23 cellular contexts compared by ENCODE assay signal in genomic region chr3:106473576-106474506, GRCh38.
DNase-seq lines count a peak whose midpoint lies in the region; ATAC-seq and TF ChIP-seq lines count a peak whose summit lies in the region.
"Had no signal": no experiment of that assay in that cellular context is flagged by ENCODE, and none has a peak within 500 bp of the region (broad histone marks: within the 10 kb centered on the region; RNA-seq: fewer than 3 reads in every experiment).

No MANE protein-coding gene starts in this region.

- ATAC-seq in GM19467 (IDR thresholded peaks at IDR 0.05; ENCODE audit: unreplicated experiment): no peak
- ATAC-seq: A549; effector memory CD8-positive, alpha-beta T cell; GM23338; right lobe of liver had no signal

- H3K27me3 Mint-ChIP-seq in chondrocyte (ENCODE audit: low read depth): no peaks in the 10 kb centered on the region
- H3K27me3 Mint-ChIP-seq: CD4-positive, alpha-beta memory T cell; effector memory CD8-positive, alpha-beta T cell; naive B cell; progenitor cell of endocrine pancreas had no signal

- H3K36me3 Mint-ChIP-seq in chondrocyte (ENCODE audit: low read depth): peaks cover 1% of the 10 kb centered on the region

- no peaks in the 10 kb centered on the region for H3K4me1 Mint-ChIP-seq in chondrocyte (ENCODE audit: low read depth)
- H3K4me1 Mint-ChIP-seq: CD4-positive, alpha-beta memory T cell; GM23338; naive B cell had no signal

- H3K4me3 Mint-ChIP-seq in chondrocyte (ENCODE audit: unreplicated experiment): no peak overlapping the region
- H3K4me3 Mint-ChIP-seq: CD4-positive, alpha-beta memory T cell; effector memory CD8-positive, alpha-beta T cell; GM23338; naive B cell had no signal

- DNase-seq in activated CD4-positive, alpha-beta T cell treated with anti-CD3 and anti-CD28 coated beads, Interleukin-2, amount 50 U/mL, for 48 hours: peak; percentile 41 to 57
- no peak for DNase-seq in activated CD4-positive, alpha-beta T cell treated with anti-CD3 and anti-CD28 coated beads, Interleukin-2, amount 50 U/mL, for 1 hour
- peak; percentile 18 for DNase-seq in stimulated activated naive CD4-positive, alpha-beta T cell treated with Interleukin-2 at 50 U/mL for 16 hours (lab: John Stamatoyannopoulos, UW)
- DNase-seq in stimulated activated naive CD4-positive, alpha-beta T cell (lab: John Stamatoyannopoulos, UW): no peak
- peak; percentile 16 to 30 for DNase-seq in stimulated activated CD4-positive, alpha-beta T cell treated with anti-CD3 and anti-CD28 coated beads, Interleukin-2, amount 100 ng/mL, for 48 hours
- DNase-seq in midbrain (lab: John Stamatoyannopoulos, UW) (no peak), chondrocyte (ENCODE audit: low spot score) (no peak)
- DNase-seq: AML-193; CD4-positive, alpha-beta memory T cell; cortex of kidney; effector memory CD8-positive, alpha-beta T cell; erythroblast; KBM-7; naive B cell; NCI-H1105 treated with DMSO at 0.1 percent for 48 hours; NCI-H1930; NCI-H524 treated with DMSO at 0.1 percent for 48 hours; right lobe of liver; thyroid gland had no signal

- no peak overlapping the region for H3K27ac Mint-ChIP-seq in chondrocyte (ENCODE audit: unreplicated experiment)
- H3K27ac Mint-ChIP-seq: CD4-positive, alpha-beta memory T cell; effector memory CD8-positive, alpha-beta T cell; GM23338; naive B cell; progenitor cell of endocrine pancreas had no signal

- TF ChIP-seq CTCF in chondrocyte (IDR thresholded peaks at IDR 0.05): no peak

- peaks cover 27% of the 10 kb centered on the region for H3K9me3 Mint-ChIP-seq in chondrocyte (ENCODE audit: low read depth)

Comparison
In these comparisons a context has a peak if more than half of its experiments do, and no peak if none do; other contexts are left out.
1. DNase-seq: peak in activated CD4-positive, alpha-beta T cell treated with anti-CD3 and anti-CD28 coated beads, Interleukin-2, amount 50 U/mL, for 48 hours (2 of 2), stimulated activated naive CD4-positive, alpha-beta T cell treated with Interleukin-2 at 50 U/mL for 16 hours (single experiment) and stimulated activated CD4-positive, alpha-beta T cell treated with anti-CD3 and anti-CD28 coated beads, Interleukin-2, amount 100 ng/mL, for 48 hours (2 of 2); none in activated CD4-positive, alpha-beta T cell treated with anti-CD3 and anti-CD28 coated beads, Interleukin-2, amount 50 U/mL, for 1 hour (single experiment), stimulated activated naive CD4-positive, alpha-beta T cell (0 of 6), midbrain (single experiment) and chondrocyte (single experiment).